1 cellular context compared by ENCODE assay signal in the genomic region with DNA sequence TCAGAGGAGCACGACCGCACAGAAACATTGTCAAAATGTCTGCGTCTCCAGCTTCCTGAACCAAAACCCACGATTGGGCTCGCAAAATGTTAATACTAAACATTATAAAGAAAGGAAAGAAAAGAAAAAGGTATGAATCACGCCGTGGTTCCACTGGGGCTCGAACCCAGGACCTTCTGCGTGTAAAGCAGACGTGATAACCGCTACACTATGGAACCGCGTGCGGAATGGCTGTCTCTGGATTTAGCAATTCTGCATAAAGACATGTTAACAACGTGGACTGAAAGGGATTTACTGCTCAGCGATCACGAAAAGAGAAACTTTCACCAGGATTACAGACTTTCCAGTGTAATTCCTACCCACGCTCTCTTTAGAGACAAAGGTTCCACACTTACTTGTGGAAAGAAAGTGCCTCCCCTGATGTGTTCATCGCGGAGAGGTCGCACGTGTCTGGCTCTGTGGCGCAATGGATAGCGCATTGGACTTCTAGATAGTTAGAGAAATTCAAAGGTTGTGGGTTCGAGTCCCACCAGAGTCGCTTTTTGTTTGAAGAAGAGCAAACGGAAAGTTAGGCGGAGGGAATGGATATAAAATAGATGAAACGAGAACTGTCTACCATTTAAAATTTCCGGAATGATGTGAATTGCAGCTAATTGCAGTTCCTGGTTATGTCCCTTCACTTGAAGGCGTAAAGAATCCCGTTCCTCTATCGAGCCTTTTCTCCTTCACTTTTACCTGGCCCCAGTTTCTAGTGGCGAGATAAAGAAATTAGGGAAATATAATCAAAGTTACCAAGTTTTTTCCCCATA.
A peak's percentile ranks its signal among the peaks of the same experiment; 100 is the strongest.
TF ChIP-seq lines count a peak whose summit lies in the region.

No MANE protein-coding gene starts in this region.

TF ChIP-seq in K562, 482 proteins besides CTCF, POLR2A, EP300 and RAD21 (continued from another document and continues in another):
- TF ChIP-seq ELK1 (CRISPR knock-in tag; IDR thresholded peaks at IDR 0.05) (no peak), KAT8 (IDR thresholded peaks at IDR 0.05; ENCODE audit: low read depth) (no peak), ZNF165 (CRISPR knock-in tag; IDR thresholded peaks at IDR 0.05; ENCODE audit: borderline replicate concordance) (no peak), ZNF695 (CRISPR knock-in tag; IDR thresholded peaks at IDR 0.05) (no peak), MEIS2 (IDR thresholded peaks at IDR 0.05; ENCODE audit: partially characterized antibody) (no peak), KDM5B (IDR thresholded peaks at IDR 0.05; ENCODE audit: insufficient replicate concordance, low read depth, low read length) (peak; percentile 32), ESRRB (CRISPR knock-in tag; IDR thresholded peaks at IDR 0.05; ENCODE audit: borderline replicate concordance) (no peak), ZNF668 (CRISPR knock-in tag; IDR thresholded peaks at IDR 0.05) (no peak), NFRKB (IDR thresholded peaks at IDR 0.05; ENCODE audit: low read depth) (peak; percentile 46; the same call in 1 of the 2 replicates), TFAP4 (CRISPR knock-in tag; IDR thresholded peaks at IDR 0.05; ENCODE audit: borderline replicate concordance) (peak; percentile 42; the same call in 1 of the 2 replicates), MTA2 (IDR thresholded peaks at IDR 0.05; ENCODE audit: low read depth) (no peak), DPF2 (IDR thresholded peaks at IDR 0.05) (peak; percentile 46), SOX6 (IDR thresholded peaks at IDR 0.05) (peak; percentile 65), ELF1 (tag; IDR thresholded peaks at IDR 0.05) (peak; percentile 38), CREM (IDR thresholded peaks at IDR 0.05; ENCODE audit: low read depth) (peak; percentile 80), ZFP1 (CRISPR knock-in tag; IDR thresholded peaks at IDR 0.05) (peak; percentile 41; the same call in 1 of the 2 replicates), CHAMP1 (IDR thresholded peaks at IDR 0.05) (peak; percentile 50; the same call in 1 of the 2 replicates), ZKSCAN8 (CRISPR knock-in tag; IDR thresholded peaks at IDR 0.05) (0 out of 2 replicates have a peak, but pooled peaks have one; percentile 52), NCOA4 (IDR thresholded peaks at IDR 0.05; ENCODE audit: partially characterized antibody) (no peak), SFPQ (IDR thresholded peaks at IDR 0.05; ENCODE audit: low read depth, low read length) (no peak), STAG1 (CRISPR knock-in tag; IDR thresholded peaks at IDR 0.05; ENCODE audit: borderline replicate concordance) (no peak), HEY1 (CRISPR knock-in tag; IDR thresholded peaks at IDR 0.05; ENCODE audit: borderline replicate concordance) (no peak), ARID4B (CRISPR knock-in tag; IDR thresholded peaks at IDR 0.05) (peak; percentile 52; the same call in 1 of the 2 replicates), POLR2H (tag; IDR thresholded peaks at IDR 0.05; ENCODE audit: low read depth) (peak; percentile 98), ZNF384 (IDR thresholded peaks at IDR 0.05; ENCODE audit: low read depth, low read length) (no peak), ZFPM2 (CRISPR knock-in tag; IDR thresholded peaks at IDR 0.05) (0 out of 2 replicates have a peak, but pooled peaks have one; percentile 80), ZNF316 (IDR thresholded peaks at IDR 0.05) (peak; percentile 51; the same call in 1 of the 2 replicates), ZNF696 (CRISPR knock-in tag; conservative IDR thresholded peaks at IDR 0.05) (no peak; the same call in 1 of the 2 replicates), KLF1 (tag; IDR thresholded peaks at IDR 0.05) (0 out of 2 replicates have a peak, but pooled peaks have one; percentile 60), TRIM24 (IDR thresholded peaks at IDR 0.05) (peak in 1 of 2 experiments; percentile 39; a peak in 1 of 4 replicates), ELF4 (CRISPR knock-in tag; IDR thresholded peaks at IDR 0.05) (0 out of 2 replicates have a peak, but pooled peaks have one; percentile 14), TOE1 (IDR thresholded peaks at IDR 0.05; ENCODE audit: borderline replicate concordance) (0 out of 2 replicates have a peak, but pooled peaks have one; percentile 55), TOE1 (CRISPR knock-in tag; IDR thresholded peaks at IDR 0.05; ENCODE audit: borderline replicate concordance, low read depth) (peak; percentile 45; the same call in 1 of the 2 replicates)
- TF ChIP-seq, protein P1, sequence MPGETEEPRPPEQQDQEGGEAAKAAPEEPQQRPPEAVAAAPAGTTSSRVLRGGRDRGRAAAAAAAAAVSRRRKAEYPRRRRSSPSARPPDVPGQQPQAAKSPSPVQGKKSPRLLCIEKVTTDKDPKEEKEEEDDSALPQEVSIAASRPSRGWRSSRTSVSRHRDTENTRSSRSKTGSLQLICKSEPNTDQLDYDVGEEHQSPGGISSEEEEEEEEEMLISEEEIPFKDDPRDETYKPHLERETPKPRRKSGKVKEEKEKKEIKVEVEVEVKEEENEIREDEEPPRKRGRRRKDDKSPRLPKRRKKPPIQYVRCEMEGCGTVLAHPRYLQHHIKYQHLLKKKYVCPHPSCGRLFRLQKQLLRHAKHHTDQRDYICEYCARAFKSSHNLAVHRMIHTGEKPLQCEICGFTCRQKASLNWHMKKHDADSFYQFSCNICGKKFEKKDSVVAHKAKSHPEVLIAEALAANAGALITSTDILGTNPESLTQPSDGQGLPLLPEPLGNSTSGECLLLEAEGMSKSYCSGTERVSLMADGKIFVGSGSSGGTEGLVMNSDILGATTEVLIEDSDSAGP (CRISPR knock-in tag; IDR thresholded peaks at IDR 0.05): no peak
- TF ChIP-seq, protein P2, sequence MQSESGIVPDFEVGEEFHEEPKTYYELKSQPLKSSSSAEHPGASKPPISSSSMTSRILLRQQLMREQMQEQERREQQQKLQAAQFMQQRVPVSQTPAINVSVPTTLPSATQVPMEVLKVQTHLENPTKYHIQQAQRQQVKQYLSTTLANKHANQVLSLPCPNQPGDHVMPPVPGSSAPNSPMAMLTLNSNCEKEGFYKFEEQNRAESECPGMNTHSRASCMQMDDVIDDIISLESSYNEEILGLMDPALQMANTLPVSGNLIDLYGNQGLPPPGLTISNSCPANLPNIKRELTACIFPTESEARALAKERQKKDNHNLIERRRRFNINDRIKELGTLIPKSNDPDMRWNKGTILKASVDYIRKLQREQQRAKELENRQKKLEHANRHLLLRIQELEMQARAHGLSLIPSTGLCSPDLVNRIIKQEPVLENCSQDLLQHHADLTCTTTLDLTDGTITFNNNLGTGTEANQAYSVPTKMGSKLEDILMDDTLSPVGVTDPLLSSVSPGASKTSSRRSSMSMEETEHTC (IDR thresholded peaks at IDR 0.05): peak; percentile 38; the same call in 1 of the 2 replicates
- TF ChIP-seq, protein P3, sequence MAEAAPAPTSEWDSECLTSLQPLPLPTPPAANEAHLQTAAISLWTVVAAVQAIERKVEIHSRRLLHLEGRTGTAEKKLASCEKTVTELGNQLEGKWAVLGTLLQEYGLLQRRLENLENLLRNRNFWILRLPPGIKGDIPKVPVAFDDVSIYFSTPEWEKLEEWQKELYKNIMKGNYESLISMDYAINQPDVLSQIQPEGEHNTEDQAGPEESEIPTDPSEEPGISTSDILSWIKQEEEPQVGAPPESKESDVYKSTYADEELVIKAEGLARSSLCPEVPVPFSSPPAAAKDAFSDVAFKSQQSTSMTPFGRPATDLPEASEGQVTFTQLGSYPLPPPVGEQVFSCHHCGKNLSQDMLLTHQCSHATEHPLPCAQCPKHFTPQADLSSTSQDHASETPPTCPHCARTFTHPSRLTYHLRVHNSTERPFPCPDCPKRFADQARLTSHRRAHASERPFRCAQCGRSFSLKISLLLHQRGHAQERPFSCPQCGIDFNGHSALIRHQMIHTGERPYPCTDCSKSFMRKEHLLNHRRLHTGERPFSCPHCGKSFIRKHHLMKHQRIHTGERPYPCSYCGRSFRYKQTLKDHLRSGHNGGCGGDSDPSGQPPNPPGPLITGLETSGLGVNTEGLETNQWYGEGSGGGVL (CRISPR knock-in tag; IDR thresholded peaks at IDR 0.05): no peak
- TF ChIP-seq, protein P4, sequence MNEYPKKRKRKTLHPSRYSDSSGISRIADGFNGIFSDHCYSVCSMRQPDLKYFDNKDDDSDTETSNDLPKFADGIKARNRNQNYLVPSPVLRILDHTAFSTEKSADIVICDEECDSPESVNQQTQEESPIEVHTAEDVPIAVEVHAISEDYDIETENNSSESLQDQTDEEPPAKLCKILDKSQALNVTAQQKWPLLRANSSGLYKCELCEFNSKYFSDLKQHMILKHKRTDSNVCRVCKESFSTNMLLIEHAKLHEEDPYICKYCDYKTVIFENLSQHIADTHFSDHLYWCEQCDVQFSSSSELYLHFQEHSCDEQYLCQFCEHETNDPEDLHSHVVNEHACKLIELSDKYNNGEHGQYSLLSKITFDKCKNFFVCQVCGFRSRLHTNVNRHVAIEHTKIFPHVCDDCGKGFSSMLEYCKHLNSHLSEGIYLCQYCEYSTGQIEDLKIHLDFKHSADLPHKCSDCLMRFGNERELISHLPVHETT (CRISPR knock-in tag; conservative IDR thresholded peaks at IDR 0.05 in 1 of 2, IDR thresholded peaks at IDR 0.05 in 1 of 2): peak in 1 of 2 experiments; percentile 84; a peak in 2 of 4 replicates
